In genomic region chrX:31713120-31713519, GRCh38 we compare ENCODE assay signal across 7 cellular contexts.
"Had no signal": no experiment of that assay in that cellular context is flagged by ENCODE, and none has a peak within 500 bp of the region (broad histone marks: within the 10 kb centered on the region; RNA-seq: fewer than 3 reads in every experiment).

No MANE protein-coding gene starts in this region.

- H3K27me3 Mint-ChIP-seq: IgD-negative memory B cell had no signal

- H3K36me3 Mint-ChIP-seq: IgD-negative memory B cell had no signal

- H3K4me3 Mint-ChIP-seq: IgD-negative memory B cell had no signal

- H3K27ac Mint-ChIP-seq: IgD-negative memory B cell had no signal

- FAIRE-seq: HepG2, HTR-8/SVneo, K562 had no signal

- H3K27ac ChIP-seq: HL-60 had no signal

- H3K9me3 Mint-ChIP-seq: IgD-negative memory B cell had no signal

- ATAC-seq: HepG2, K562 had no signal

- H3K4me1 Mint-ChIP-seq: IgD-negative memory B cell had no signal

- H3K4me3 ChIP-seq: K562 had no signal

- DNase-seq: IMR-90, KBM-7 had no signal
